Comparison of ENCODE assay signal across 8 cellular contexts in genomic region chr12:69240625-69240984, GRCh38. TPM values are rescaled to one million over a fixed set of nuclear protein-coding genes. Genes with fewer than 3 reads are reported as not detected.
DNase-seq lines count a peak whose midpoint lies in the region; ATAC-seq, FAIRE-seq and TF ChIP-seq lines count a peak whose summit lies in the region.

No MANE protein-coding gene starts in this region.

- H3K4me1 Mint-ChIP-seq in activated CD4-positive, alpha-beta T cell treated with anti-CD3 and anti-CD28 coated beads for 36 hours = peaks cover 54% of the 10 kb centered on the region
- H3K4me1 Mint-ChIP-seq in mesothelial cell of epicardium = peaks cover 41% of the 10 kb centered on the region

- intact Hi-C loops in activated CD4-positive, alpha-beta T cell treated with anti-CD3 and anti-CD28 coated beads for 36 hours (cut with DNase I, micrococcal nuclease) = loop anchor here (1.0 to 5.0 kb wide), 5 partner anchors 14 to 1004 kb away; partner anchors contain the start of gene RAB3IP (in 1 of the 2)
- intact Hi-C loops in tibial artery (cut with DNase I; ENCODE audit: low total_unique reads) = no loop called here

- TF ChIP-seq CTCF in bronchial epithelial cell (IDR thresholded peaks at IDR 0.05; ENCODE audit: insufficient read depth, low read length, severe bottlenecking) (no peak), mesothelial cell of epicardium (IDR thresholded peaks at IDR 0.05; ENCODE audit: unreplicated experiment) (no peak), tibial artery (IDR thresholded peaks at IDR 0.05) (no peak)

- peak overlapping the region; percentile 86 to 92 for H3K27ac ChIP-seq in tibial artery

- peak overlapping the region; percentile 100 for H3K4me3 Mint-ChIP-seq in activated CD4-positive, alpha-beta T cell treated with anti-CD3 and anti-CD28 coated beads for 36 hours
- H3K4me3 Mint-ChIP-seq in mesothelial cell of epicardium = peak overlapping the region; percentile 95

- H3K4me1 ChIP-seq in tibial artery = peaks cover 0 to 48% (median 12%) of the 10 kb centered on the region in 4 donors

- FAIRE-seq in bronchial epithelial cell (lab: Jason Lieb, UNC) = no peak

- H3K36me3 ChIP-seq in bronchial epithelial cell (ENCODE audit: control insufficient read depth, insufficient read depth, low read length) (no peaks in the 10 kb centered on the region), tibial artery (no peaks in the 10 kb centered on the region)

- peak; percentile 16 for ATAC-seq in activated CD4-positive, alpha-beta T cell treated with anti-CD3 and anti-CD28 coated beads for 36 hours

- CTCF ChIA-PET in activated CD4-positive, alpha-beta T cell treated with anti-CD3 and anti-CD28 coated beads for 36 hours (lab: Charles Lee) = interaction anchor here (0.7 to 5.3 kb wide), 5 partner anchors 13 to 86 kb away, joined by 3 to 39 read pairs (median 5); no protein-coding TSS in a partner anchor

- H3K9me3 ChIP-seq in tibial artery = no peaks in the 10 kb centered on the region

- H3K27ac Mint-ChIP-seq in activated CD4-positive, alpha-beta T cell treated with anti-CD3 and anti-CD28 coated beads for 36 hours = peak overlapping the region; percentile 99
- H3K27ac Mint-ChIP-seq in mesothelial cell of epicardium = peak overlapping the region; percentile 97

- peak overlapping the region; percentile 76 for H3K4me3 ChIP-seq in bronchial epithelial cell (ENCODE audit: low read depth, low read length)
- peak overlapping the region; percentile 66 to 91 for H3K4me3 ChIP-seq in tibial artery

- no peaks in the 10 kb centered on the region for H3K9me3 Mint-ChIP-seq in activated CD4-positive, alpha-beta T cell treated with anti-CD3 and anti-CD28 coated beads for 36 hours (ENCODE audit: low read depth)
- no peaks in the 10 kb centered on the region for H3K9me3 Mint-ChIP-seq in mesothelial cell of epicardium

- POLR2A ChIA-PET in activated CD4-positive, alpha-beta T cell treated with anti-CD3 and anti-CD28 coated beads for 36 hours (lab: Charles Lee) = interaction anchor here (0.6 kb wide), 2 partner anchors 20 to 502 kb away, joined by 3 to 4 read pairs; no protein-coding TSS in a partner anchor

- no peaks in the 10 kb centered on the region for H3K27me3 ChIP-seq in bronchial epithelial cell (ENCODE audit: control insufficient read depth, insufficient read depth, low read length)
- H3K27me3 ChIP-seq in tibial artery = no peaks in the 10 kb centered on the region

- H3K27me3 Mint-ChIP-seq in activated CD4-positive, alpha-beta T cell treated with anti-CD3 and anti-CD28 coated beads for 36 hours = no peaks in the 10 kb centered on the region
- H3K27me3 Mint-ChIP-seq in mesothelial cell of epicardium (ENCODE audit: low read depth) = no peaks in the 10 kb centered on the region

- peaks cover 32% of the 10 kb centered on the region for H3K36me3 Mint-ChIP-seq in activated CD4-positive, alpha-beta T cell treated with anti-CD3 and anti-CD28 coated beads for 36 hours (ENCODE audit: low read depth)
- no peaks in the 10 kb centered on the region for H3K36me3 Mint-ChIP-seq in mesothelial cell of epicardium

- DNase-seq in activated CD4-positive, alpha-beta T cell treated with anti-CD3 and anti-CD28 coated beads for 36 hours = peak; percentile 54
- no peak for DNase-seq in activated CD4-positive, alpha-beta T cell treated with anti-CD3 and anti-CD28 coated beads for 1 hour
- DNase-seq in OCI-M1 (lab: John Stamatoyannopoulos, UW) (peak; percentile 36), bronchial epithelial cell (ENCODE audit: low read depth) (peak; percentile 19), mesothelial cell of epicardium (ENCODE audit: low spot score in 2 of 2, unreplicated experiment in 2 of 2) (no peak), tibial artery (no peak), NCI-H1436 (lab: John Stamatoyannopoulos, UW) (no peak), NCI-H2196 (lab: John Stamatoyannopoulos, UW; ENCODE audit: unreplicated experiment) (no peak)

RNA-seq across cellular contexts. Expression of gene CPSF6, which starts 1.2 kb away (rescaled TPM):
- 100 to 1,000 TPM; 107 to 109 TPM for total RNA-seq in activated CD4-positive, alpha-beta T cell treated with anti-CD3 and anti-CD28 coated beads for 36 hours
- total RNA-seq in bronchial epithelial cell (17.9 and 29.6 TPM in 2 replicates), mesothelial cell of epicardium (151 to 155 TPM (median 152 TPM) in 3 replicates)

Comparison
In these comparisons a context has a peak if more than half of its experiments do, and no peak if none do; other contexts are left out.
1. DNase-seq: peak in activated CD4-positive, alpha-beta T cell treated with anti-CD3 and anti-CD28 coated beads for 36 hours (single experiment), OCI-M1 (single experiment) and bronchial epithelial cell (single experiment); none in activated CD4-positive, alpha-beta T cell treated with anti-CD3 and anti-CD28 coated beads for 1 hour (single experiment), mesothelial cell of epicardium (0 of 2), tibial artery (0 of 2), NCI-H1436 (single experiment) and NCI-H2196 (single experiment).